9 cellular contexts compared by ENCODE assay signal in the genomic region with DNA sequence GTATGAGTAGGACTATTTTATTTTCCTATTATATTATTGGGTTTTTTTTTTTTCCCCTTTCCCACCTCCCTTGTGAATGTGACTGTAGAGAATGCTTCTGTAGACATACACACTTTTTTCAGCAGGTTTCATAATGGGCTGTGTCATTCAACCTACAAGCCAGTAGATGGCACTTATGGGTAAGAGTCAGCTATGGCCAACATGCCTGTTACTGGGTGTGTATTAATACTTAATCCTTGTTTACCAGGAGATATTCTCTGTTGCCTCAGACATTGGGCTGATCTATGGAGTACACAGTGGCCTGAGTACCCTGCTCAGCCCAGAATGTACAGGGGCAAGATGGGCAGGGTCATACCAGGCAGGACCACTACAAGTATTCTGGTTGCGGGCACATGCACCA.
A peak's percentile ranks its signal among the peaks of the same experiment; 100 is the strongest.
DNase-seq lines count a peak whose midpoint lies in the region; ATAC-seq and TF ChIP-seq lines count a peak whose summit lies in the region.
"Had no signal": no experiment of that assay in that cellular context is flagged by ENCODE, and none has a peak within 500 bp of the region (broad histone marks: within the 10 kb centered on the region; RNA-seq: fewer than 3 reads in every experiment).

No MANE protein-coding gene starts in this region.

- H3K27ac ChIP-seq in KMS-11: no peak overlapping the region
- no peak overlapping the region for H3K27ac ChIP-seq in WERI-Rb-1

- H3K4me2 ChIP-seq in KMS-11: no peak overlapping the region

- ATAC-seq in GM21576 (IDR thresholded peaks at IDR 0.05; ENCODE audit: unreplicated experiment): no peak
- ATAC-seq in activated CD4-positive, CD25-positive, alpha-beta regulatory T cell treated with anti-CD3 and anti-CD28 coated beads, Interleukin-2, amount 50 U/mL, for 24 hours: no peak
- ATAC-seq in stimulated activated naive CD8-positive, alpha-beta T cell treated with anti-CD3 and anti-CD28 coated beads, Interleukin-15, Interleukin-2, amounts not matched to agents 100 U/mL and 50 U/mL, for 24 hours: no peak

- no peak overlapping the region for H3K4me3 Mint-ChIP-seq in mesothelial cell of epicardium
- H3K4me3 Mint-ChIP-seq: activated naive CD4-positive, alpha-beta T cell treated with anti-CD3 and anti-CD28 coated beads, Interleukin-2, amount 10 ng/mL, durations not matched to agents 7 days and 5 days had no signal

- H3K36me3 ChIP-seq in KMS-11 (ENCODE audit: insufficient read depth) (no peaks in the 10 kb centered on the region), WERI-Rb-1 (no peaks in the 10 kb centered on the region)

- H3K27me3 Mint-ChIP-seq in mesothelial cell of epicardium (ENCODE audit: low read depth): no peaks in the 10 kb centered on the region
- H3K27me3 Mint-ChIP-seq: activated naive CD4-positive, alpha-beta T cell treated with anti-CD3 and anti-CD28 coated beads, Interleukin-2, amount 10 ng/mL, durations not matched to agents 7 days and 5 days had no signal

- no peaks in the 10 kb centered on the region for H4K20me1 ChIP-seq in KMS-11 (ENCODE audit: insufficient read depth)

- no peaks in the 10 kb centered on the region for H3K4me1 Mint-ChIP-seq in mesothelial cell of epicardium
- H3K4me1 Mint-ChIP-seq: activated naive CD4-positive, alpha-beta T cell treated with anti-CD3 and anti-CD28 coated beads, Interleukin-2, amount 10 ng/mL, durations not matched to agents 7 days and 5 days had no signal

- H2AFZ ChIP-seq in KMS-11 (ENCODE audit: low read depth): no peak overlapping the region

- peaks cover 2% of the 10 kb centered on the region for H3K36me3 Mint-ChIP-seq in mesothelial cell of epicardium
- H3K36me3 Mint-ChIP-seq: activated naive CD4-positive, alpha-beta T cell treated with anti-CD3 and anti-CD28 coated beads, Interleukin-2, amount 10 ng/mL, durations not matched to agents 7 days and 5 days had no signal

- H3K27me3 ChIP-seq in KMS-11 (ENCODE audit: insufficient read depth, low read depth): no peaks in the 10 kb centered on the region
- H3K27me3 ChIP-seq in WERI-Rb-1 (ENCODE audit: insufficient read depth, low read depth, severe bottlenecking): no peaks in the 10 kb centered on the region

- DNase-seq in GM10266 (ENCODE audit: extremely low spot score) (peak; percentile 3), WERI-Rb-1 (no peak), medulla oblongata (ENCODE audit: extremely low spot score) (peak; percentile 16), mesothelial cell of epicardium (ENCODE audit: low spot score in 2 of 2, unreplicated experiment in 2 of 2) (no peak)
- no peak for DNase-seq in stimulated activated naive CD8-positive, alpha-beta T cell treated with anti-CD3 and anti-CD28 coated beads, Interleukin-15, Interleukin-2, amounts not matched to agents 100 U/mL and 50 U/mL, for 24 hours
- DNase-seq: activated naive CD4-positive, alpha-beta T cell treated with anti-CD3 and anti-CD28 coated beads, Interleukin-2, amount 10 ng/mL, durations not matched to agents 7 days and 5 days had no signal

- no peaks in the 10 kb centered on the region for H3K9me3 ChIP-seq in WERI-Rb-1 (ENCODE audit: severe bottlenecking)

- H3K4me1 ChIP-seq in KMS-11 (ENCODE audit: low read depth, poor library complexity, severe bottlenecking): no peaks in the 10 kb centered on the region

- H3K9ac ChIP-seq in KMS-11: no peak overlapping the region

- H3K27ac Mint-ChIP-seq in mesothelial cell of epicardium: no peak overlapping the region
- H3K27ac Mint-ChIP-seq: activated naive CD4-positive, alpha-beta T cell treated with anti-CD3 and anti-CD28 coated beads, Interleukin-2, amount 10 ng/mL, durations not matched to agents 7 days and 5 days had no signal

- H3K4me3 ChIP-seq in KMS-11 (IDR thresholded peaks at IDR 0.05; ENCODE audit: insufficient read depth, low read depth, low read length) (no peak overlapping the region), WERI-Rb-1 (ENCODE audit: low read depth, low read length) (no peak overlapping the region)

- H3K79me2 ChIP-seq in KMS-11 (ENCODE audit: insufficient read depth, low read depth): no peaks in the 10 kb centered on the region

- peak; percentile 36 for TF ChIP-seq CTCF in GM10266 (IDR thresholded peaks at IDR 0.05; ENCODE audit: control insufficient read depth, insufficient read depth, low read depth, missing control alignments)
- 0 out of 2 replicates have a peak, but pooled peaks have one; percentile 32 for TF ChIP-seq CTCF in KMS-11 (conservative IDR thresholded peaks at IDR 0.05; ENCODE audit: low read depth, low read length)
- peak; percentile 62 for TF ChIP-seq CTCF in WERI-Rb-1 (IDR thresholded peaks at IDR 0.05; ENCODE audit: low read depth, low read length)
- TF ChIP-seq CTCF in mesothelial cell of epicardium (IDR thresholded peaks at IDR 0.05; ENCODE audit: unreplicated experiment): no peak

- H3K9me3 Mint-ChIP-seq in mesothelial cell of epicardium: peaks cover 56% of the 10 kb centered on the region

Comparison
In these comparisons a context has a peak if more than half of its experiments do, and no peak if none do; other contexts are left out.
1. DNase-seq: peak in GM10266 (single experiment) and medulla oblongata (single experiment); none in WERI-Rb-1 (single experiment), mesothelial cell of epicardium (0 of 2) and stimulated activated naive CD8-positive, alpha-beta T cell treated with anti-CD3 and anti-CD28 coated beads, Interleukin-15, Interleukin-2, amounts not matched to agents 100 U/mL and 50 U/mL, for 24 hours (single experiment).